Comparison of ENCODE assay signal across 1 cellular context in the genomic region with DNA sequence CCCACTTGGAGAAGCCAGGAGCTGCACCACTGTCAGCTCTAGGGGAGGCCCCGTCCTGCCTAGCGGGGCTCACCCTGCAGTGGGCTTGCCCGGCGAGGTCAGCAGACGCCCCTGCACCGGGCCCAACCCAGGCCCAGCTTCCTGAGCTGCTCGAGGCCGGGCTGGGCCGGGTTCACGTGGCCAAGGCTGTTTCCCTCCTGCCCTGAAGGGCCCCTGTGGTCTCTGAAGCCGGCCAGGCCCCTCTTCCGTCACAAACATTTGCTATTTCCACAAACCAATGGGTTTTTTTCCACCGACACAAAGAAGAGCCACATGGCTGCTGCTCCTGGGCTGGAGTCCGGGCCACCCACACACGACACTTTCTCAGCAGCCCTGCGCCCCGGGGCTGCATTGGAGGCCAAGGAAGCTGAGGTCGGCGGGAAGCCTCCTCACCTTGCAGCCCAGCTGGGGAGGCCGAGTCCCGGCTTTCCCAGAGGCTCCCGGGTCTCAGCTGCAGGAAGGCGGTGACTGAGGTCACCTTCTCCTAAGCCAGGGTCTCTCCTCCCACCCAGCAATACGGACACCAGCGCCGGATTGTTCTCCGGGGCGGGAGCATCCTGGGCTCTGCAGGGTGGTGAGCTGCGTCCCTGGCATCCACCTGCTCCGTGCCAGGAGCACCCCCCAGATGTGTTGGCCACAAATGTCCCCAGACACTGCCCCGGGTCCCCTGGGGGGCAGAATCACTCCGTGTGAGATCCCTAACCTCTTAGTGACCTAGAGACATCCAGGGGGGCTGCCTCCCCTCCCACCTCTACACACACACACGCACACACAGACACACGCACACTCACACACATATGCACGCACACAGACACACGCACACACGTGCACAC.
TF ChIP-seq lines count a peak whose summit lies in the region.

No MANE protein-coding gene starts in this region.

TF ChIP-seq in HepG2, 621 proteins besides CTCF, POLR2A, EP300 and RAD21 (continued from another document and continues in another):
- no peak for TF ChIP-seq ZNF780A (CRISPR knock-in tag; IDR thresholded peaks at IDR 0.05)
- TF ChIP-seq ZNF546 (CRISPR knock-in tag; conservative IDR thresholded peaks at IDR 0.05), result no peak
- TF ChIP-seq ZBTB33 (CRISPR knock-in tag; IDR thresholded peaks at IDR 0.05), result peak; percentile 96
- no peak for TF ChIP-seq SALL2 (CRISPR knock-in tag; IDR thresholded peaks at IDR 0.05)
- no peak for TF ChIP-seq XRCC5 (optimal IDR thresholded peaks at IDR 0.05; ENCODE audit: low read length)
- TF ChIP-seq, protein P1, sequence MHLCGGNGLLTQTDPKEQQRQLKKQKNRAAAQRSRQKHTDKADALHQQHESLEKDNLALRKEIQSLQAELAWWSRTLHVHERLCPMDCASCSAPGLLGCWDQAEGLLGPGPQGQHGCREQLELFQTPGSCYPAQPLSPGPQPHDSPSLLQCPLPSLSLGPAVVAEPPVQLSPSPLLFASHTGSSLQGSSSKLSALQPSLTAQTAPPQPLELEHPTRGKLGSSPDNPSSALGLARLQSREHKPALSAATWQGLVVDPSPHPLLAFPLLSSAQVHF (CRISPR knock-in tag; IDR thresholded peaks at IDR 0.05), result no peak
- peak; percentile 44; the same call in 1 of the 2 replicates for TF ChIP-seq KLF11 (CRISPR knock-in tag; IDR thresholded peaks at IDR 0.05)
- TF ChIP-seq PHF8 (CRISPR knock-in tag; IDR thresholded peaks at IDR 0.05), result no peak; the same call in 1 of the 2 replicates
- 0 out of 2 replicates have a peak, but pooled peaks have one; percentile 51 for TF ChIP-seq SKIL (CRISPR knock-in tag; IDR thresholded peaks at IDR 0.05; ENCODE audit: borderline replicate concordance)
- TF ChIP-seq EZH2 (conservative IDR thresholded peaks at IDR 0.05; ENCODE audit: low read depth, low read length), result no peak
- no peak for TF ChIP-seq FOXA1 (IDR thresholded peaks at IDR 0.05)
- no peak for TF ChIP-seq FOXA1 (CRISPR knock-in tag; IDR thresholded peaks at IDR 0.05)
- no peak for TF ChIP-seq CHCHD3 (CRISPR knock-in tag; IDR thresholded peaks at IDR 0.05)
- no peak for TF ChIP-seq TERF1 (CRISPR knock-in tag; IDR thresholded peaks at IDR 0.05)
- no peak for TF ChIP-seq HNRNPLL (IDR thresholded peaks at IDR 0.05; ENCODE audit: low read depth, low read length, poor library complexity, severe bottlenecking)
- TF ChIP-seq SOX5 (CRISPR knock-in tag; IDR thresholded peaks at IDR 0.05; ENCODE audit: borderline replicate concordance), result no peak
- no peak for TF ChIP-seq MYPOP (CRISPR knock-in tag; IDR thresholded peaks at IDR 0.05)
- TF ChIP-seq GLMP (CRISPR knock-in tag; IDR thresholded peaks at IDR 0.05; ENCODE audit: borderline replicate concordance), result no peak
- no peak for TF ChIP-seq SOX6 (IDR thresholded peaks at IDR 0.05)
- TF ChIP-seq SOX6 (CRISPR knock-in tag; IDR thresholded peaks at IDR 0.05), result 0 out of 2 replicates have a peak, but pooled peaks have one; percentile 22
- no peak for TF ChIP-seq SNRNP70 (IDR thresholded peaks at IDR 0.05; ENCODE audit: low read depth, low read length)
- TF ChIP-seq RFX5 (IDR thresholded peaks at IDR 0.05; ENCODE audit: low read depth, low read length), result no peak
- TF ChIP-seq ZNF569 (CRISPR knock-in tag; IDR thresholded peaks at IDR 0.05; ENCODE audit: borderline replicate concordance), result no peak
- TF ChIP-seq, protein P2, sequence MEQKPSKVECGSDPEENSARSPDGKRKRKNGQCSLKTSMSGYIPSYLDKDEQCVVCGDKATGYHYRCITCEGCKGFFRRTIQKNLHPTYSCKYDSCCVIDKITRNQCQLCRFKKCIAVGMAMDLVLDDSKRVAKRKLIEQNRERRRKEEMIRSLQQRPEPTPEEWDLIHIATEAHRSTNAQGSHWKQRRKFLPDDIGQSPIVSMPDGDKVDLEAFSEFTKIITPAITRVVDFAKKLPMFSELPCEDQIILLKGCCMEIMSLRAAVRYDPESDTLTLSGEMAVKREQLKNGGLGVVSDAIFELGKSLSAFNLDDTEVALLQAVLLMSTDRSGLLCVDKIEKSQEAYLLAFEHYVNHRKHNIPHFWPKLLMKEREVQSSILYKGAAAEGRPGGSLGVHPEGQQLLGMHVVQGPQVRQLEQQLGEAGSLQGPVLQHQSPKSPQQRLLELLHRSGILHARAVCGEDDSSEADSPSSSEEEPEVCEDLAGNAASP (CRISPR knock-in tag; IDR thresholded peaks at IDR 0.05; ENCODE audit: borderline replicate concordance), result no peak; the same call in 1 of the 2 replicates
- TF ChIP-seq SKI (IDR thresholded peaks at IDR 0.05; ENCODE audit: partially characterized antibody), result no peak
- TF ChIP-seq BORCS8-MEF2B (CRISPR knock-in tag; IDR thresholded peaks at IDR 0.05), result no peak
- TF ChIP-seq MLLT10 (CRISPR knock-in tag; IDR thresholded peaks at IDR 0.05), result no peak
- TF ChIP-seq GTF3A (CRISPR knock-in tag; conservative IDR thresholded peaks at IDR 0.05), result no peak
- TF ChIP-seq HNRNPL (IDR thresholded peaks at IDR 0.05; ENCODE audit: low read depth, low read length), result 0 out of 2 replicates have a peak, but pooled peaks have one; percentile 2
- TF ChIP-seq ZBTB43 (CRISPR knock-in tag; conservative IDR thresholded peaks at IDR 0.05), result peak; percentile 66; the same call in 1 of the 2 replicates
- no peak for TF ChIP-seq NFE2 (CRISPR knock-in tag; IDR thresholded peaks at IDR 0.05)
- TF ChIP-seq, protein P3, sequence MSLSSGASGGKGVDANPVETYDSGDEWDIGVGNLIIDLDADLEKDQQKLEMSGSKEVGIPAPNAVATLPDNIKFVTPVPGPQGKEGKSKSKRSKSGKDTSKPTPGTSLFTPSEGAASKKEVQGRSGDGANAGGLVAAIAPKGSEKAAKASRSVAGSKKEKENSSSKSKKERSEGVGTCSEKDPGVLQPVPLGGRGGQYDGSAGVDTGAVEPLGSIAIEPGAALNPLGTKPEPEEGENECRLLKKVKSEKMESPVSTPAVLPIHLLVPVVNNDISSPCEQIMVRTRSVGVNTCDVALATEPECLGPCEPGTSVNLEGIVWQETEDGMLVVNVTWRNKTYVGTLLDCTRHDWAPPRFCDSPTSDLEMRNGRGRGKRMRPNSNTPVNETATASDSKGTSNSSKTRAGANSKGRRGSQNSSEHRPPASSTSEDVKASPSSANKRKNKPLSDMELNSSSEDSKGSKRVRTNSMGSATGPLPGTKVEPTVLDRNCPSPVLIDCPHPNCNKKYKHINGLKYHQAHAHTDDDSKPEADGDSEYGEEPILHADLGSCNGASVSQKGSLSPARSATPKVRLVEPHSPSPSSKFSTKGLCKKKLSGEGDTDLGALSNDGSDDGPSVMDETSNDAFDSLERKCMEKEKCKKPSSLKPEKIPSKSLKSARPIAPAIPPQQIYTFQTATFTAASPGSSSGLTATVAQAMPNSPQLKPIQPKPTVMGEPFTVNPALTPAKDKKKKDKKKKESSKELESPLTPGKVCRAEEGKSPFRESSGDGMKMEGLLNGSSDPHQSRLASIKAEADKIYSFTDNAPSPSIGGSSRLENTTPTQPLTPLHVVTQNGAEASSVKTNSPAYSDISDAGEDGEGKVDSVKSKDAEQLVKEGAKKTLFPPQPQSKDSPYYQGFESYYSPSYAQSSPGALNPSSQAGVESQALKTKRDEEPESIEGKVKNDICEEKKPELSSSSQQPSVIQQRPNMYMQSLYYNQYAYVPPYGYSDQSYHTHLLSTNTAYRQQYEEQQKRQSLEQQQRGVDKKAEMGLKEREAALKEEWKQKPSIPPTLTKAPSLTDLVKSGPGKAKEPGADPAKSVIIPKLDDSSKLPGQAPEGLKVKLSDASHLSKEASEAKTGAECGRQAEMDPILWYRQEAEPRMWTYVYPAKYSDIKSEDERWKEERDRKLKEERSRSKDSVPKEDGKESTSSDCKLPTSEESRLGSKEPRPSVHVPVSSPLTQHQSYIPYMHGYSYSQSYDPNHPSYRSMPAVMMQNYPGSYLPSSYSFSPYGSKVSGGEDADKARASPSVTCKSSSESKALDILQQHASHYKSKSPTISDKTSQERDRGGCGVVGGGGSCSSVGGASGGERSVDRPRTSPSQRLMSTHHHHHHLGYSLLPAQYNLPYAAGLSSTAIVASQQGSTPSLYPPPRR (CRISPR knock-in tag; IDR thresholded peaks at IDR 0.05; ENCODE audit: borderline replicate concordance), result no peak; the same call in 1 of the 2 replicates
- no peak for TF ChIP-seq DRAP1 (CRISPR knock-in tag; IDR thresholded peaks at IDR 0.05)
- TF ChIP-seq SNAPC2 (CRISPR knock-in tag; IDR thresholded peaks at IDR 0.05), result no peak
- TF ChIP-seq ZNF558 (CRISPR knock-in tag; IDR thresholded peaks at IDR 0.05; ENCODE audit: borderline replicate concordance), result no peak
- TF ChIP-seq TOPORS (CRISPR knock-in tag; IDR thresholded peaks at IDR 0.05), result no peak
